In genomic region chr16:1708768-1709180, GRCh38 we compare ENCODE assay signal across 9 cellular contexts. TPM values are rescaled to one million over a fixed set of nuclear protein-coding genes. Genes with fewer than 3 reads are reported as not detected.
A peak's percentile ranks its signal among the peaks of the same experiment; 100 is the strongest.
DNase-seq lines count a peak whose midpoint lies in the region; ATAC-seq and TF ChIP-seq lines count a peak whose summit lies in the region.
"Had no signal": no experiment of that assay in that cellular context is flagged by ENCODE, and none has a peak within 500 bp of the region (broad histone marks: within the 10 kb centered on the region; RNA-seq: fewer than 3 reads in every experiment).

No MANE protein-coding gene starts in this region.

- H3K27me3 Mint-ChIP-seq in activated CD8-positive, alpha-beta T cell treated with anti-CD3 and anti-CD28 coated beads, Interleukin-2, amount 10 ng/mL, durations not matched to agents 7 days and 5 days (ENCODE audit: low read depth): no peaks in the 10 kb centered on the region

- peaks cover 0 to 21% (median 0%) of the 10 kb centered on the region in 6 donors for H3K36me3 ChIP-seq in spleen

- POLR2A ChIA-PET in activated CD8-positive, alpha-beta T cell treated with anti-CD3 and anti-CD28 coated beads, Interleukin-2, amount 10 ng/mL, durations not matched to agents 7 days and 5 days (lab: Charles Lee): no interaction called here

- no peak overlapping the region for H3K4me3 ChIP-seq in spleen

- H3K4me3 Mint-ChIP-seq in activated CD8-positive, alpha-beta T cell treated with anti-CD3 and anti-CD28 coated beads, Interleukin-2, amount 10 ng/mL, durations not matched to agents 7 days and 5 days: no peak overlapping the region

- H3K9me3 ChIP-seq in spleen: no peaks in the 10 kb centered on the region

- no peak overlapping the region for H3K27ac ChIP-seq in spleen

- H3K27ac Mint-ChIP-seq in activated CD8-positive, alpha-beta T cell treated with anti-CD3 and anti-CD28 coated beads, Interleukin-2, amount 10 ng/mL, durations not matched to agents 7 days and 5 days: peak overlapping the region; percentile 16

- H3K36me3 Mint-ChIP-seq in activated CD8-positive, alpha-beta T cell treated with anti-CD3 and anti-CD28 coated beads, Interleukin-2, amount 10 ng/mL, durations not matched to agents 7 days and 5 days (ENCODE audit: low read depth): peaks cover 2% of the 10 kb centered on the region

- 87 to 95% (median 89%) methylated on average over 13 of the region's 13 CpGs for WGBS in spleen, 5 donors

- no peak for ATAC-seq in activated CD8-positive, alpha-beta T cell treated with anti-CD3 and anti-CD28 coated beads, Interleukin-2, amount 10 ng/mL, durations not matched to agents 7 days and 5 days
- ATAC-seq in HG03571 (IDR thresholded peaks at IDR 0.05; ENCODE audit: unreplicated experiment): no peak

- H3K9me3 Mint-ChIP-seq in activated CD8-positive, alpha-beta T cell treated with anti-CD3 and anti-CD28 coated beads, Interleukin-2, amount 10 ng/mL, durations not matched to agents 7 days and 5 days (ENCODE audit: insufficient read depth): no peaks in the 10 kb centered on the region

- TF ChIP-seq CTCF in spleen (IDR thresholded peaks at IDR 0.05 in 8 of 11, conservative IDR thresholded peaks at IDR 0.05 in 3 of 11): no peak

- no peak for TF ChIP-seq POLR2A in spleen (IDR thresholded peaks at IDR 0.05)

- DNase-seq in activated gamma-delta T cell treated with Interleukin-2 at 50 U/mL for 16 hours (peak; percentile 45), activated gamma-delta T cell (lab: John Stamatoyannopoulos, UW) (no peak), head of caudate nucleus (peak in 41 of 42 donors; percentile 25 to 94 (median 68)), spleen (peak; percentile 72), DMS53 treated with DMSO at 0.1 percent for 48 hours (lab: John Stamatoyannopoulos, UW; ENCODE audit: unreplicated experiment) (no peak)
- no peak for DNase-seq in activated CD8-positive, alpha-beta T cell treated with anti-CD3 and anti-CD28 coated beads, Interleukin-2, amount 10 ng/mL, durations not matched to agents 7 days and 5 days
- no peak for DNase-seq in stimulated activated CD4-positive, alpha-beta T cell treated with anti-CD3 and anti-CD28 coated beads, Interleukin-4, amount 100 ng/mL, for 1 hour
- DNase-seq: T-helper 1 cell had no signal

- peaks cover 35% of the 10 kb centered on the region for H3K4me1 Mint-ChIP-seq in activated CD8-positive, alpha-beta T cell treated with anti-CD3 and anti-CD28 coated beads, Interleukin-2, amount 10 ng/mL, durations not matched to agents 7 days and 5 days (ENCODE audit: low read depth)

- intact Hi-C loops in head of caudate nucleus (cut with DNase I): loop anchor here (5.0 to 10.0 kb wide), 2 partner anchors 56 to 96 kb away; partner anchors contain the start of genes CRAMP1 and IFT140
- intact Hi-C loops in spleen (cut with DNase I; ENCODE audit: low total_unique reads): no loop called here

- CTCF ChIA-PET in activated CD8-positive, alpha-beta T cell treated with anti-CD3 and anti-CD28 coated beads, Interleukin-2, amount 10 ng/mL, durations not matched to agents 7 days and 5 days (lab: Charles Lee): interaction anchor here (1.8 kb wide), 1 partner anchor 30 kb away, joined by 3 read pairs; the partner anchor contains the start of gene JPT2

- no peaks in the 10 kb centered on the region for H3K27me3 ChIP-seq in spleen (replicated peaks in 1 of 7)

- H3K4me1 ChIP-seq in spleen: peaks cover 26 to 87% (median 64%) of the 10 kb centered on the region in 6 donors

RNA-seq across cellular contexts. Expression of gene MAPK8IP3, which starts 2.8 kb away (rescaled TPM):
- total RNA-seq in activated CD8-positive, alpha-beta T cell treated with anti-CD3 and anti-CD28 coated beads, Interleukin-2, amount 10 ng/mL, durations not matched to agents 7 days and 5 days: 10 to 100 TPM; 75.9 to 82.7 TPM
- total RNA-seq in spleen: 100 to 1,000 TPM in 6 of 7 donors, 10 to 100 TPM in 1; 97.0 to 134 (median 126) TPM
- 100 to 1,000 TPM in 1 of 3 donors, 10 to 100 TPM in 2; 27.2 to 116 (median 57.8) TPM for polyA plus RNA-seq in spleen

RNA-seq across cellular contexts. Expression of gene JPT2, which starts 30.7 kb away (rescaled TPM):
- total RNA-seq in activated CD8-positive, alpha-beta T cell treated with anti-CD3 and anti-CD28 coated beads, Interleukin-2, amount 10 ng/mL, durations not matched to agents 7 days and 5 days: 10 to 100 TPM; 56.1 to 61.7 TPM
- 10 to 100 TPM; 15.6 to 30.5 (median 22.7) TPM for total RNA-seq in spleen
- polyA plus RNA-seq in spleen: 10 to 100 TPM in 2 of 3 donors, 1 to 10 TPM in 1; 8.2 to 15.0 (median 12.9) TPM

Comparison
In these comparisons a context has a peak if more than half of its experiments do, and no peak if none do; other contexts are left out.
1. DNase-seq: peak in activated gamma-delta T cell treated with Interleukin-2 at 50 U/mL for 16 hours (single experiment), head of caudate nucleus (41 of 42) and spleen (single experiment); none in activated gamma-delta T cell (single experiment), activated CD8-positive, alpha-beta T cell treated with anti-CD3 and anti-CD28 coated beads, Interleukin-2, amount 10 ng/mL, durations not matched to agents 7 days and 5 days (single experiment), DMS53 treated with DMSO at 0.1 percent for 48 hours (single experiment) and stimulated activated CD4-positive, alpha-beta T cell treated with anti-CD3 and anti-CD28 coated beads, Interleukin-4, amount 100 ng/mL, for 1 hour (single experiment).